In the genomic region with DNA sequence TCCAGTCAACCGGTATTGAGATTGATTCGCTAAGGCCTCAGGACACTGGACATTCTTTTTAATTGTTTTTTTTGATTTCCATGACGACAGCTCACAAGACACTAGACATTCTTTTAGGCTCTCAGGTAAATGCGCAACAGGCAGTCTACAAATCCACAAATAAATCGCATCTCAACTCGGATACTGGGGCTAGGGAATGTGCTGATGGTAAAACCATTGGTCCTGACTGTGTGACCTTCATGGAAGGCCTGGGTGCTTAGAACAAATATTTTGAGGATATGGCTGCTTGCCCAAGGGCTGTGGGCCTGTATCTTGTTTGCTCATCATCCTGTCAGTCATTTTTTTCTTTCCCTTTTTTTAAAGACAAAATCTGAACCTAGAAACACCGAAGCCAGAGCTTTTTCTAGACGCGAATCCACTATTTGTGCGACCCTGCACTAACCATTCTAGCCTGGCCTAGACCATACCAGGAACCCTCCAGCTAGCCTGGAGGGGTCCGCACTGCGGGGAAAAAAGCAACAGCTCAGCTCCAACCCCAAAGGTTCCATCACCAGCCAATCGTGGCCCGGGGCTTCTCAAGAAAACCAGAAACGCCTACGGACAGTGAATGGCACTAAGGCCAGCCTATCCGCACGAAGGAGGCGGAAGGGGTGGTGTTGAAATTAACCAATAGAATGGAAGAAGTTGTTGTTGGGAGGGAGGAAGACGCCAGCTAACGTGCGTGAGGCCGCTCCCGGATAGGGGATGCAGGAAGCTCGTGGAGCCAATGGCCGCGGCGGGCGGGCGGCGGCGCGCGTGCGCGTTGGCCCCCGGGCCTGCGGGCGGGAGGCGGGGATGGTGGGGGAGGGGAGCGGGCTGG, we compare ENCODE assay signal across 8 cellular contexts. TPM values are rescaled to one million over a fixed set of nuclear protein-coding genes. Genes with fewer than 3 reads are reported as not detected.
A peak's percentile ranks its signal among the peaks of the same experiment; 100 is the strongest.
DNase-seq lines count a peak whose midpoint lies in the region; ATAC-seq and TF ChIP-seq lines count a peak whose summit lies in the region.

No MANE protein-coding gene starts in this region.

- H3K9me3 ChIP-seq in IMR-90 (ENCODE audit: control insufficient read depth, insufficient read depth, low read length) (no peaks in the 10 kb centered on the region), OCI-LY7 (ENCODE audit: low read length) (no peaks in the 10 kb centered on the region), mononuclear cell (ENCODE audit: low read depth, low read length) (no peaks in the 10 kb centered on the region)

- BruUV-seq in IMR-90 (replicated peaks; lab: Mats Ljungman, UMichigan) (no TSS peak), OCI-LY7 (replicated peaks; lab: Mats Ljungman, UMichigan) (TSS peak; percentile 95)

- peak overlapping the region; percentile 92 for H3K4ac ChIP-seq in IMR-90 (ENCODE audit: low read depth, low read length)

- H3K4me3 ChIP-seq in IMR-90 (ENCODE audit: insufficient read depth, low read depth, low read length) (peak overlapping the region; percentile 99), OCI-LY7 (ENCODE audit: low read depth, low read length, poor library complexity, severe bottlenecking) (peak overlapping the region; percentile 86), epithelial cell of esophagus (ENCODE audit: low read length) (peak overlapping the region; percentile 52), mononuclear cell (ENCODE audit: low read length) (peak overlapping the region; percentile 42)

- peak overlapping the region; percentile 76 for H2AFZ ChIP-seq in IMR-90 (replicated peaks; ENCODE audit: low read length, poor library complexity)
- no peak overlapping the region for H2AFZ ChIP-seq in OCI-LY7 (ENCODE audit: low read length)

- intact Hi-C loops in IMR-90 (cut with micrococcal nuclease) = loop anchor here (1.0 kb wide), 5 partner anchors 22 to 78 kb away; no protein-coding TSS in a partner anchor
- intact Hi-C loops in OCI-LY7 (cut with micrococcal nuclease; ENCODE audit: unreplicated experiment) = loop anchor here (1.0 kb wide), 4 partner anchors 22 to 72 kb away; no protein-coding TSS in a partner anchor

- H3K27me3 ChIP-seq in IMR-90 (ENCODE audit: control insufficient read depth, insufficient read depth, low read length) = no peaks in the 10 kb centered on the region
- H3K27me3 ChIP-seq in mononuclear cell (ENCODE audit: insufficient read depth, low read length) = no peaks in the 10 kb centered on the region

- peak overlapping the region; percentile 22; the same call in 1 of the 2 replicates for H2BK120ac ChIP-seq in IMR-90 (ENCODE audit: low read depth, low read length)

- peaks cover 2% of the 10 kb centered on the region; the same call in 1 of the 2 replicates for H3K9me1 ChIP-seq in IMR-90 (ENCODE audit: insufficient read depth, low read length)

- peak overlapping the region; percentile 88 for H3K23ac ChIP-seq in IMR-90 (ENCODE audit: low read depth, low read length)

- peak overlapping the region; percentile 89 for H3K9ac ChIP-seq in IMR-90 (ENCODE audit: low read depth, low read length)

- dilution Hi-C loops in IMR-90 (cut with HindIII; ENCODE audit: low sequenced_read_pairs, unreplicated experiment) = no loop called here

- peaks cover 4 to 10% of the 10 kb centered on the region in 2 experiments; a peak in 2 of 4 replicates for H3K79me1 ChIP-seq in IMR-90 (ENCODE audit: low read depth in 1 of 2, low read length in 2 of 2)

- peak overlapping the region; percentile 85 for H3K14ac ChIP-seq in IMR-90 (replicated peaks; ENCODE audit: low read depth, low read length)

- peak overlapping the region; percentile 88 for H3K4me2 ChIP-seq in IMR-90 (ENCODE audit: low read depth, low read length)
- peak overlapping the region; percentile 69 for H3K4me2 ChIP-seq in OCI-LY7 (ENCODE audit: low read length)

- no peak for TF ChIP-seq CTCF in IMR-90 (conservative IDR thresholded peaks at IDR 0.05; ENCODE audit: low read depth, low read length)
- TF ChIP-seq CTCF in OCI-LY7 (conservative IDR thresholded peaks at IDR 0.05; ENCODE audit: low read length) = no peak
- no peak for TF ChIP-seq CTCF in epithelial cell of esophagus (IDR thresholded peaks at IDR 0.05; ENCODE audit: insufficient read depth, low read depth, low read length, missing control alignments)

- H4K5ac ChIP-seq in IMR-90 (ENCODE audit: low read depth, low read length) = peak overlapping the region; percentile 88

- CTCF ChIA-PET in IMR-90 (lab: Yijun Ruan, JAX) = interaction anchor here (0.6 to 1.5 kb wide), 3 partner anchors 18 to 72 kb away, joined by 3 to 5 read pairs (median 4); a partner anchor contains a TSS
- CTCF ChIA-PET in OCI-LY7 (lab: Charles Lee; ENCODE audit: unreplicated experiment) = interaction anchor here (1.0 to 1.6 kb wide), 5 partner anchors 18 to 73 kb away, joined by 3 to 8 read pairs (median 5); a partner anchor contains a TSS

- TF ChIP-seq RAD21 in IMR-90 (IDR thresholded peaks at IDR 0.05; ENCODE audit: low read length) = no peak

- H3K4me1 ChIP-seq in IMR-90 (ENCODE audit: control insufficient read depth, insufficient read depth, low read length) (peaks cover 7% of the 10 kb centered on the region), OCI-LY7 (ENCODE audit: insufficient read depth, low read length, poor library complexity, severe bottlenecking) (peaks cover 70% of the 10 kb centered on the region), mononuclear cell (ENCODE audit: insufficient read depth, low read length) (peaks cover 32% of the 10 kb centered on the region)

- H2AK9ac ChIP-seq in IMR-90 (replicated peaks; ENCODE audit: low read depth, low read length, poor library complexity) = peak overlapping the region; percentile 92

- H3K27ac ChIP-seq in IMR-90 (ENCODE audit: insufficient read depth, low read length) = peak overlapping the region; percentile 82
- peak overlapping the region; percentile 82 for H3K27ac ChIP-seq in OCI-LY7 (ENCODE audit: low read depth, low read length, poor library complexity, severe bottlenecking)

- peak overlapping the region; percentile 53; the same call in 1 of the 2 replicates for H3K18ac ChIP-seq in IMR-90 (ENCODE audit: low read depth, low read length)

- peak overlapping the region; percentile 43; the same call in 1 of the 2 replicates for H2BK20ac ChIP-seq in IMR-90 (ENCODE audit: low read depth, low read length)

- POLR2A ChIA-PET in IMR-90 (lab: Charles Lee; ENCODE audit: unreplicated experiment) (interaction anchor here (0.6 to 2.6 kb wide), 15 partner anchors 12 to 80 kb away, joined by 3 to 27 read pairs (median 6); a partner anchor contains a TSS), OCI-LY7 (lab: Charles Lee) (interaction anchor here (0.5 to 11.9 kb wide), 21 partner anchors 12 to 1494 kb away, joined by 3 to 203 read pairs (median 14); a partner anchor contains a TSS)

- peak overlapping the region; percentile 88 for H2BK5ac ChIP-seq in IMR-90 (ENCODE audit: low read depth, low read length, poor library complexity, severe bottlenecking)

- peak overlapping the region; percentile 89 for H4K91ac ChIP-seq in IMR-90 (ENCODE audit: insufficient read depth, low read depth, low read length)

- H3K79me2 ChIP-seq in OCI-LY7 (ENCODE audit: insufficient read depth, low read depth, low read length) = peaks cover 46% of the 10 kb centered on the region

- no peaks in the 10 kb centered on the region for H3K9me2 ChIP-seq in OCI-LY7 (ENCODE audit: insufficient read depth, low read length)

- WGBS in IMR-90 (ENCODE audit: extremely low coverage in 2 of 2, insufficient read length in 1 of 2), 2 experiments = no CpG with 5 or more reads among the region's 41 CpGs

- H4K20me1 ChIP-seq in IMR-90 (ENCODE audit: insufficient read depth, low read length) (peaks cover 3% of the 10 kb centered on the region; the same call in 1 of the 2 replicates), OCI-LY7 (ENCODE audit: insufficient read depth, low read length) (peaks cover 20% of the 10 kb centered on the region; the same call in 1 of the 2 replicates)

- DNase-seq in DMS114 treated with DMSO at 0.1 percent for 48 hours (lab: John Stamatoyannopoulos, UW; ENCODE audit: unreplicated experiment) = peak; percentile 100
- peak; percentile 100 for DNase-seq in IMR-90
- DNase-seq in OCI-LY7 (ENCODE audit: low spot score) = peak; percentile 99
- peak; percentile 98 for DNase-seq in activated T-cell treated with anti-CD3 and anti-CD28 coated beads for 4 hours
- DNase-seq in epithelial cell of esophagus (ENCODE audit: low read depth) = peak; percentile 99
- DNase-seq in stimulated activated CD8-positive, alpha-beta memory T cell treated with anti-CD3 and anti-CD28 coated beads, Interleukin-2, amount 100 ng/mL, for 48 hours (ENCODE audit: low read depth in 2 of 2) = peak; percentile 97 to 98

- peak overlapping the region; percentile 84 for H3K56ac ChIP-seq in IMR-90 (ENCODE audit: extremely low read depth, insufficient read depth, low read length)

- in situ Hi-C loops in IMR-90 (cut with MboI; ENCODE audit: low sequenced_read_pairs) = loop anchor here (5.0 kb wide), 1 partner anchor 70 kb away; no protein-coding TSS in a partner anchor

- TF ChIP-seq POLR2A in IMR-90 (IDR thresholded peaks at IDR 0.05; ENCODE audit: low read depth, low read length) = 0 out of 2 replicates have a peak, but pooled peaks have one; percentile 44

- H4K8ac ChIP-seq in IMR-90 (ENCODE audit: low read depth in 2 of 2, low read length in 2 of 2) = peak overlapping the region; percentile 85 to 97

- H2AK5ac ChIP-seq in IMR-90 (ENCODE audit: low read depth, low read length) = peak overlapping the region; percentile 87

- H3K36me3 ChIP-seq in IMR-90 (ENCODE audit: control insufficient read depth, insufficient read depth, low read length) (peaks cover 7% of the 10 kb centered on the region), OCI-LY7 (ENCODE audit: insufficient read depth, low read length) (peaks cover 40% of the 10 kb centered on the region)

- H2BK15ac ChIP-seq in IMR-90 (ENCODE audit: low read depth, low read length) = peak overlapping the region; percentile 49; the same call in 2 of the 3 replicates

- peak; percentile 96 for ATAC-seq in GM21529 (IDR thresholded peaks at IDR 0.05; ENCODE audit: unreplicated experiment)
- peak; percentile 94 for ATAC-seq in IMR-90 (ENCODE audit: low read depth)

TF ChIP-seq in IMR-90, 13 proteins besides CTCF, POLR2A, EP300 and RAD21 (continues in another document):
- TF ChIP-seq MXI1 (IDR thresholded peaks at IDR 0.05; ENCODE audit: borderline replicate concordance, low read depth, low read length) (no peak), MAFK (IDR thresholded peaks at IDR 0.05; ENCODE audit: low read depth, low read length) (no peak), RFX5 (IDR thresholded peaks at IDR 0.05; ENCODE audit: low read depth, low read length) (peak; percentile 58; the same call in 1 of the 2 replicates), BHLHE40 (IDR thresholded peaks at IDR 0.05; ENCODE audit: low read depth, low read length) (peak; percentile 33), MAZ (IDR thresholded peaks at IDR 0.05; ENCODE audit: borderline replicate concordance, low read depth, low read length) (no peak), FOS (IDR thresholded peaks at IDR 0.05; ENCODE audit: low read depth, low read length) (peak; percentile 62; the same call in 1 of the 2 replicates)

RNA-seq across cellular contexts. Expression of a gene that starts 18.1 kb away (rescaled TPM):
- total RNA-seq in IMR-90 (2012; rRNA removed) (64.7 and 71.4 TPM in 2 replicates), OCI-LY7 (2022) (213 and 259 TPM in 2 replicates), mononuclear cell (947 TPM)
- polyA plus RNA-seq in IMR-90 (2012; rRNA removed) = 37.8 and 44.9 TPM in 2 replicates
- polyA plus RNA-seq in IMR-90 (2012; cell fraction: cytosol; rRNA removed) = 9.0 and 12.0 TPM in 2 replicates
- polyA plus RNA-seq in IMR-90 (2012; cell fraction: nucleus; rRNA removed; ENCODE audit: low replicate concordance) = 54.1 and 206 TPM in 2 replicates
- total RNA-seq in OCI-LY7 (2014; rRNA removed; shearing (Covaris generic)) = 133 and 169 TPM in 2 replicates

Comparison
In these comparisons a context has a peak if more than half of its experiments do, and no peak if none do; other contexts are left out.
1. Peak in every context shown above with its lines: DNase-seq, ATAC-seq, H3K4me3 ChIP-seq and H3K27ac ChIP-seq.
2. H3K4me3 ChIP-seq: peak in every context shown above with its lines; median percentile 99 in IMR-90; 86 in OCI-LY7; 52 in epithelial cell of esophagus; 42 in mononuclear cell.